Comparison of ENCODE assay signal across 9 cellular contexts in genomic region chr1:27491748-27492700, GRCh38. TPM values are rescaled to one million over a fixed set of nuclear protein-coding genes. Genes with fewer than 3 reads are reported as not detected.
DNase-seq lines count a peak whose midpoint lies in the region; ATAC-seq lines count a peak whose summit lies in the region.
"Had no signal": no experiment of that assay in that cellular context is flagged by ENCODE, and none has a peak within 500 bp of the region (broad histone marks: within the 10 kb centered on the region; RNA-seq: fewer than 3 reads in every experiment).

No MANE protein-coding gene starts in this region.

- H3K9ac ChIP-seq in adipocyte (ENCODE audit: low read length) (peak overlapping the region; percentile 82), stomach smooth muscle (ENCODE audit: low read length in 2 of 2) (peak overlapping the region; percentile 61 to 75)

- H3K9me3 ChIP-seq in adipocyte (ENCODE audit: control insufficient read depth, low read length), result no peaks in the 10 kb centered on the region
- no peaks in the 10 kb centered on the region for H3K9me3 ChIP-seq in stomach smooth muscle (ENCODE audit: control insufficient read depth in 2 of 2, low read length in 2 of 2)
- H3K9me3 ChIP-seq: neutrophil had no signal

- H3K27ac Mint-ChIP-seq in IgD-negative memory B cell, result peak overlapping the region; percentile 97 to 98 (median 98)

- H3K27ac ChIP-seq in layer of hippocampus (ENCODE audit: low read depth, low read length) (peak overlapping the region; percentile 91), stomach smooth muscle (ENCODE audit: low read length) (peak overlapping the region; percentile 94)
- H3K27ac ChIP-seq: neutrophil had no signal

- H3K4me1 ChIP-seq in adipocyte (ENCODE audit: control insufficient read depth, insufficient read depth, low read length) (peaks cover 34% of the 10 kb centered on the region), stomach smooth muscle (ENCODE audit: control insufficient read depth, insufficient read depth, low read length) (peaks cover 38% of the 10 kb centered on the region)

- H3K27me3 ChIP-seq in adipocyte (replicated peaks; ENCODE audit: control insufficient read depth, insufficient read depth, low read length) (no peaks in the 10 kb centered on the region), layer of hippocampus (ENCODE audit: control insufficient read depth, insufficient read depth, low read length) (no peaks in the 10 kb centered on the region), stomach smooth muscle (ENCODE audit: control insufficient read depth in 1 of 2, insufficient read depth in 2 of 2, low read length in 2 of 2) (no peaks in the 10 kb centered on the region)

- peaks cover 29 to 36% (median 33%) of the 10 kb centered on the region in 3 donors for H3K4me1 Mint-ChIP-seq in IgD-negative memory B cell

- H3K36me3 Mint-ChIP-seq in IgD-negative memory B cell, result no peaks in the 10 kb centered on the region

- DNase-seq in adipocyte (ENCODE audit: low read depth), result peak; percentile 27
- no peak for DNase-seq in stimulated activated CD4-positive, alpha-beta T cell treated with anti-CD3 and anti-CD28 coated beads, Interleukin-2, amount 100 ng/mL, for 24 hours
- no peak for DNase-seq in stimulated activated CD4-positive, alpha-beta T cell treated with anti-CD3 and anti-CD28 coated beads, Interleukin-4, amount 100 ng/mL, for 1 hour

- ATAC-seq in HG02852 (IDR thresholded peaks at IDR 0.05; ENCODE audit: unreplicated experiment), result no peak
- no peak for ATAC-seq in GM21515 (IDR thresholded peaks at IDR 0.05; ENCODE audit: unreplicated experiment)

- H3K36me3 ChIP-seq in adipocyte (ENCODE audit: control insufficient read depth, insufficient read depth, low read length, severe bottlenecking), result no peaks in the 10 kb centered on the region
- no peaks in the 10 kb centered on the region for H3K36me3 ChIP-seq in stomach smooth muscle (ENCODE audit: control insufficient read depth in 2 of 2, insufficient read depth in 2 of 2, low read length in 2 of 2)
- H3K36me3 ChIP-seq: neutrophil had no signal

- no peaks in the 10 kb centered on the region for H3K9me3 Mint-ChIP-seq in IgD-negative memory B cell

- H3K27me3 Mint-ChIP-seq in IgD-negative memory B cell, result no peaks in the 10 kb centered on the region

- no peak overlapping the region for H3K4me3 ChIP-seq in adipocyte (ENCODE audit: low read length)
- H3K4me3 ChIP-seq in stomach smooth muscle (ENCODE audit: low read length in 2 of 2), result peak overlapping the region in 1 of 2 donors; percentile 44

- H3K4me3 Mint-ChIP-seq in IgD-negative memory B cell, result peak overlapping the region; percentile 85 to 97 (median 91)

RNA-seq across cellular contexts. Expression of gene WASF2, which starts 2.1 kb away (rescaled TPM):
- polyA plus RNA-seq in IgD-negative memory B cell, result 105 TPM
